In the genomic region with DNA sequence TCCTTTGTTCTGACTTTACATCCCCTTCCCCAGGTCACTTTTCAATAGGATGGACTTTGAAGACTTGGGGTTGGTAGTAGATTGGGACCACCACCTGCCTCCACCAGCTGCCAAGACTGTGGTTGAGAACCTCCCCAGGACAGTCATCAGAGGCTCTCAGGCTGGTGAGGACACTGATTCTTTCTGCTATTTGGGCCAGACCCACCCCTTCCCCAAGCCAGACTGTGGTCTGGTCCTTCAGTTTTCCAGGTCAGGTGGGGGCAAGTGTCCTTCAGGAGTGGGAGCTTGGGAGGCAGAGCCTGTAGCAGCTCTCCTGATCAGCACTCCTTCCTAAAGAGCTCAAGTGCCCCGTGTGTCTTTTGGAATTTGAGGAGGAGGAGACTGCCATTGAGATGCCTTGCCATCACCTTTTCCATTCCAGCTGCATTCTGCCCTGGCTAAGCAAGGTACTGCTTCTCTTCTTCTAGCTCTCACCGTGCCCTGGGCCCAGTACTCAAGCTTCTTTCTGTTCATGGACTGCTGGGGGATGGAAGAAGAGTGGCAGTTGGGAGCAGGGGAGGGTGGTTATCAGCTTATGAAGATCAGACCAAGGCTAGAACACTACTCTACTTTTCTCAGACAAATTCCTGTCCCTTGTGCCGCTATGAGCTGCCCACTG, we compare ENCODE assay signal across 9 cellular contexts. TPM values are rescaled to one million over a fixed set of nuclear protein-coding genes. Genes with fewer than 3 reads are reported as not detected.
A peak's percentile ranks its signal among the peaks of the same experiment; 100 is the strongest.
DNase-seq lines count a peak whose midpoint lies in the region; ATAC-seq and TF ChIP-seq lines count a peak whose summit lies in the region.
"Had no signal": no experiment of that assay in that cellular context is flagged by ENCODE, and none has a peak within 500 bp of the region (broad histone marks: within the 10 kb centered on the region; RNA-seq: fewer than 3 reads in every experiment).

No MANE protein-coding gene starts in this region.

- ATAC-seq in RWPE2 (ENCODE audit: low read depth) (no peak), psoas muscle (no peak), GM21737 (IDR thresholded peaks at IDR 0.05; ENCODE audit: unreplicated experiment) (no peak)

- H3K9me2 ChIP-seq in DOHH2 (replicated peaks; ENCODE audit: control insufficient read depth, low read length), result no peaks in the 10 kb centered on the region

- no peaks in the 10 kb centered on the region for H3F3A ChIP-seq in DOHH2 (ENCODE audit: control insufficient read depth, insufficient read depth)

- H3K36me3 ChIP-seq in DOHH2 (ENCODE audit: control insufficient read depth, low read length) (peaks cover 22% of the 10 kb centered on the region), RWPE2 (ENCODE audit: low read depth) (peaks cover 24% of the 10 kb centered on the region), esophagus squamous epithelium (peaks cover 8 to 45% (median 12%) of the 10 kb centered on the region in 3 donors), psoas muscle (ENCODE audit: insufficient read depth in 1 of 2, low read depth in 1 of 2) (peaks cover 3 to 53% of the 10 kb centered on the region in 2 donors)

- DNase-seq in RWPE2 (ENCODE audit: low spot score) (no peak), esophagus squamous epithelium (lab: John Stamatoyannopoulos, UW) (no peak), psoas muscle (peak; percentile 2 to 15), GM10266 (ENCODE audit: extremely low spot score) (no peak), NCI-H1417 treated with DMSO at 0.1 percent for 48 hours (lab: John Stamatoyannopoulos, UW) (no peak), islet precursor cell (no peak)
- DNase-seq: NCI-H146 had no signal

- no peaks in the 10 kb centered on the region for H4K20me1 ChIP-seq in DOHH2 (ENCODE audit: control insufficient read depth, insufficient read depth, low read depth, low read length)

- intact Hi-C loops in esophagus squamous epithelium (cut with DNase I) (no loop called here), psoas muscle (cut with DNase I) (loop anchor here (5.0 kb wide), 1 partner anchor 34 kb away; a partner anchor contains a TSS)

- H3K27ac ChIP-seq in DOHH2 (ENCODE audit: low read depth, low read length) (no peak overlapping the region), RWPE2 (ENCODE audit: poor library complexity, severe bottlenecking) (peak overlapping the region; percentile 70), esophagus squamous epithelium (peak overlapping the region; percentile 92 to 95 (median 94)), psoas muscle (peak overlapping the region; percentile 93)

- H3K27me3 ChIP-seq in DOHH2 (ENCODE audit: control insufficient read depth, low read length) (no peaks in the 10 kb centered on the region), RWPE2 (ENCODE audit: insufficient read depth, poor library complexity, severe bottlenecking) (no peaks in the 10 kb centered on the region), esophagus squamous epithelium (no peaks in the 10 kb centered on the region), psoas muscle (ENCODE audit: insufficient read depth in 3 of 3, low read length in 2 of 3) (no peaks in the 10 kb centered on the region)

- H3K79me2 ChIP-seq in DOHH2 (ENCODE audit: control insufficient read depth, low read length), result peaks cover 34% of the 10 kb centered on the region

- peak overlapping the region; percentile 96 for H3K4me3 ChIP-seq in DOHH2 (ENCODE audit: low read length)
- H3K4me3 ChIP-seq in RWPE2 (ENCODE audit: severe bottlenecking), result peak overlapping the region; percentile 63
- H3K4me3 ChIP-seq in esophagus squamous epithelium, result peak overlapping the region; percentile 82 to 95 (median 90)
- H3K4me3 ChIP-seq in psoas muscle, result peak overlapping the region; percentile 82

- WGBS in esophagus squamous epithelium, 2 donors, result 70 to 78% methylated on average over 2 of the region's 3 CpGs
- WGBS in psoas muscle, 3 donors, result 53 to 64% (median 54%) methylated on average over 3 of the region's 3 CpGs

- H3K4me1 ChIP-seq in DOHH2 (ENCODE audit: control insufficient read depth, low read length), result peaks cover 36% of the 10 kb centered on the region
- no peaks in the 10 kb centered on the region for H3K4me1 ChIP-seq in RWPE2 (ENCODE audit: insufficient read depth, poor library complexity, severe bottlenecking)
- H3K4me1 ChIP-seq in esophagus squamous epithelium, result peaks cover 25 to 70% (median 29%) of the 10 kb centered on the region in 3 donors
- H3K4me1 ChIP-seq in psoas muscle, result peaks cover 44% of the 10 kb centered on the region

- peak overlapping the region; percentile 85 for H3K4me2 ChIP-seq in DOHH2 (ENCODE audit: low read length)

- no peak for TF ChIP-seq CTCF in DOHH2 (IDR thresholded peaks at IDR 0.05; ENCODE audit: low read depth, low read length, poor library complexity, severe bottlenecking)
- TF ChIP-seq CTCF in RWPE2 (IDR thresholded peaks at IDR 0.05; ENCODE audit: poor library complexity, severe bottlenecking), result no peak
- no peak for TF ChIP-seq CTCF in esophagus squamous epithelium (IDR thresholded peaks at IDR 0.05)
- no peak for TF ChIP-seq CTCF in psoas muscle (IDR thresholded peaks at IDR 0.05)
- no peak for TF ChIP-seq CTCF in GM10266 (IDR thresholded peaks at IDR 0.05; ENCODE audit: control insufficient read depth, insufficient read depth, low read depth, missing control alignments)

- no peak for TF ChIP-seq POLR2A in esophagus squamous epithelium (IDR thresholded peaks at IDR 0.05)

- H3K9me3 ChIP-seq in DOHH2 (ENCODE audit: control insufficient read depth, insufficient read depth, low read length), result no peaks in the 10 kb centered on the region
- H3K9me3 ChIP-seq in RWPE2 (ENCODE audit: severe bottlenecking), result no peaks in the 10 kb centered on the region
- no peaks in the 10 kb centered on the region for H3K9me3 ChIP-seq in esophagus squamous epithelium
- no peaks in the 10 kb centered on the region for H3K9me3 ChIP-seq in psoas muscle

RNA-seq across cellular contexts. Expression of a gene that starts 1.1 kb away (rescaled TPM):
- total RNA-seq in esophagus squamous epithelium, result 100 to 1,000 TPM in 3 of 4 donors, 10 to 100 TPM in 1; 88.3 to 128 (median 115) TPM
- 100 to 1,000 TPM in 1 of 4 donors, 10 to 100 TPM in 3; 84.7 to 107 (median 90.0) TPM for total RNA-seq in psoas muscle
- 100 to 1,000 TPM; 156 to 212 (median 184) TPM for polyA plus RNA-seq in psoas muscle

RNA-seq across cellular contexts. Expression of a gene that starts 5.9 kb away (rescaled TPM):
- total RNA-seq in esophagus squamous epithelium (10 to 100 TPM in 1 of 4 donors, 1 to 10 TPM in 3; 6.3 to 15.8 (median 7.4) TPM), psoas muscle (10 to 100 TPM; 20.1 to 54.3 (median 30.9) TPM)
- polyA plus RNA-seq in psoas muscle, result 10 to 100 TPM; 17.4 to 82.6 (median 40.3) TPM

RNA-seq across cellular contexts. Expression of a gene that starts 12.4 kb away (rescaled TPM):
- total RNA-seq in esophagus squamous epithelium (10 to 100 TPM in 3 of 4 donors, 1 to 10 TPM in 1; 6.1 to 45.6 (median 17.0) TPM), psoas muscle (10 to 100 TPM; 58.1 to 95.0 (median 83.2) TPM)
- polyA plus RNA-seq in psoas muscle, result 100 to 1,000 TPM; 106 to 149 (median 128) TPM

RNA-seq across cellular contexts. Expression of a gene that starts 15.3 kb away (rescaled TPM):
- total RNA-seq in esophagus squamous epithelium (10 to 100 TPM in 3 of 4 donors, 1 to 10 TPM in 1; 9.4 to 17.1 (median 14.7) TPM), psoas muscle (10 to 100 TPM; 43.4 to 61.9 (median 47.5) TPM)
- polyA plus RNA-seq in psoas muscle, result 10 to 100 TPM; 26.9 to 76.0 (median 43.8) TPM

RNA-seq across cellular contexts. Expression of a gene that starts 19.2 kb away (rescaled TPM):
- total RNA-seq in esophagus squamous epithelium (100 to 1,000 TPM in 1 of 4 donors, 10 to 100 TPM in 3; 78.8 to 144 (median 93.8) TPM), psoas muscle (10 to 100 TPM; 11.7 to 15.7 (median 12.4) TPM)
- 10 to 100 TPM; 16.6 to 25.4 (median 23.2) TPM for polyA plus RNA-seq in psoas muscle

Comparison
In these comparisons a context has a peak if more than half of its experiments do, and no peak if none do; other contexts are left out.
1. DNase-seq: peak in psoas muscle (2 of 2); none in RWPE2 (single experiment), esophagus squamous epithelium (single experiment), GM10266 (single experiment), NCI-H1417 treated with DMSO at 0.1 percent for 48 hours (single experiment) and islet precursor cell (single experiment).
2. Peak in every context shown above with its lines, with median percentiles within 50 percentile points of each other: H3K4me3 ChIP-seq.